8 cellular contexts compared by ENCODE assay signal in the genomic region with DNA sequence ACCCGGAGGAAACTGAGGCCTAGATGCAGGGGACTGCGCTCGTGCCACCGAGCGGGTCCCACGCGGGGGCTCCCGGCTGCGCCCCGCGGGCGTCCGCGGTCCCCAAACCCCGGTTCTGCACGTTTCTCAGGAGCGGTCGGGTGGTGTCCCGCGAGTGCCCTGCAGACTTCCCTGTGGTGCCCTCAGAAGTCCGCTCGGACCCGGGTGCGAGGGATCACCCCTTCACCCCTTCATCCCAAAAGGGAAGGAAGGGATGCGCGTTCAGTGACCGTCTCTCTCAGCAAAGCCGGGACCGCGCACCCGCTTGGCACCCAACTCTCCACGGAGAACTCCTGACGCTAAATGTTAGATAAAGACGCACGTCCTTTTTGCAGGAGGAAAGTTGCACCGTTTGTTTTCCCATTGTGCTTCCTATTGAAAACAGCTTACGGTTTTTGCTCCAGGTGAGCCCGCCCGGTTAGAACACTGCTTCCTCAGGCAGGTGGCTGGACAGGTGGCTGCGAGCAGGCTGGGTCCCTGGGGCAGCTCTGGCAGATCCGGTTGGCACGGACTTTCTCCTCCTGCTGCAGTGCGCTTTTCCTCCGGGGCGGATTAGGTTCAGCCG. TPM values are rescaled to one million over a fixed set of nuclear protein-coding genes. Genes with fewer than 3 reads are reported as not detected.
A peak's percentile ranks its signal among the peaks of the same experiment; 100 is the strongest.
DNase-seq lines count a peak whose midpoint lies in the region; TF ChIP-seq lines count a peak whose summit lies in the region.

No MANE protein-coding gene starts in this region.

- H4K20me1 ChIP-seq in hepatocyte (ENCODE audit: insufficient read depth, poor library complexity, severe bottlenecking) = peaks cover 6% of the 10 kb centered on the region

- H3K4me2 ChIP-seq in hepatocyte = peak overlapping the region; percentile 94

- H2AFZ ChIP-seq in hepatocyte = peak overlapping the region; percentile 71

- DNase-seq in GM03348 (ENCODE audit: low spot score) (peak; percentile 51), hepatocyte (ENCODE audit: low spot score) (peak; percentile 28), skeletal muscle cell (ENCODE audit: low read depth) (no peak), germinal center (ENCODE audit: low spot score) (no peak), HK-2 (ENCODE audit: unreplicated experiment) (no peak)
- peak; percentile 21 for DNase-seq in activated naive CD4-positive, alpha-beta T cell treated with anti-CD3 and anti-CD28 coated beads, Interleukin-2, amount 50 U/mL, for 16 hours

- peak overlapping the region; percentile 60 for H3K27ac ChIP-seq in 22Rv1
- H3K27ac ChIP-seq in KOPT-K1 (ENCODE audit: low read depth, low read length, poor library complexity, severe bottlenecking) = peak overlapping the region; percentile 45
- H3K27ac ChIP-seq in hepatocyte = no peak overlapping the region

- H3K4me3 ChIP-seq in hepatocyte = peak overlapping the region; percentile 78
- H3K4me3 ChIP-seq in skeletal muscle cell (ENCODE audit: low read depth, low read length) = peak overlapping the region; percentile 79

- no peaks in the 10 kb centered on the region for H3K9me3 ChIP-seq in KOPT-K1 (ENCODE audit: insufficient read depth, low read length, poor library complexity, severe bottlenecking)
- H3K9me3 ChIP-seq in hepatocyte (ENCODE audit: low read depth) = no peaks in the 10 kb centered on the region

- no peaks in the 10 kb centered on the region for H3K27me3 ChIP-seq in hepatocyte

- H3K36me3 ChIP-seq in KOPT-K1 (ENCODE audit: insufficient read depth, low read length) = 0 out of 2 replicates have a peak, but pooled peaks cover 21% of the 10 kb centered on the region
- no peaks in the 10 kb centered on the region for H3K36me3 ChIP-seq in hepatocyte (replicated peaks; ENCODE audit: insufficient read depth, low read depth)

- H3K9me2 ChIP-seq in hepatocyte (replicated peaks; ENCODE audit: insufficient read depth) = no peaks in the 10 kb centered on the region

- WGBS in hepatocyte (ENCODE audit: low lambda C conversion rate, missing lambda C conversion rate) = 7% methylated on average over 31 of the region's 46 CpGs

- peaks cover 22% of the 10 kb centered on the region for H3K4me1 ChIP-seq in hepatocyte (ENCODE audit: insufficient read depth)

- TF ChIP-seq CTCF in 22Rv1 (IDR thresholded peaks at IDR 0.05) (no peak), hepatocyte (IDR thresholded peaks at IDR 0.05; ENCODE audit: poor library complexity) (no peak)

- peaks cover 47% of the 10 kb centered on the region for H3K79me2 ChIP-seq in hepatocyte

RNA-seq across cellular contexts. Expression of gene DGKD, which starts 0.8 kb away (rescaled TPM):
- total RNA-seq in hepatocyte = 14.2 and 15.2 TPM in 2 replicates
- polyA plus RNA-seq in hepatocyte = 13.6 and 14.3 TPM in 2 replicates

RNA-seq across cellular contexts. Expression of gene SAG, which starts 47.5 kb away (rescaled TPM):
- total RNA-seq in hepatocyte = 0.47 TPM in 1 of 2 replicates, not detected in the other
- polyA plus RNA-seq in hepatocyte = not detected in 2 replicates

Comparison
In these comparisons a context has a peak if more than half of its experiments do, and no peak if none do; other contexts are left out.
1. DNase-seq: peak in GM03348 (single experiment), activated naive CD4-positive, alpha-beta T cell treated with anti-CD3 and anti-CD28 coated beads, Interleukin-2, amount 50 U/mL, for 16 hours (single experiment) and hepatocyte (single experiment); none in skeletal muscle cell (single experiment), germinal center (single experiment) and HK-2 (single experiment).